ENCODE assay signal across 1 cellular context in genomic region chr20:41044409-41045062, GRCh38.
TF ChIP-seq lines count a peak whose summit lies in the region.

No MANE protein-coding gene starts in this region.

TF ChIP-seq in WTC11, 78 proteins besides CTCF, POLR2A, EP300 and RAD21:
- TF ChIP-seq ESRRA (CRISPR knock-in tag; IDR thresholded peaks at IDR 0.05; ENCODE audit: borderline replicate concordance) (no peak), ZNF396 (CRISPR knock-in tag; IDR thresholded peaks at IDR 0.05; ENCODE audit: borderline replicate concordance) (no peak), IRF1 (CRISPR knock-in tag; IDR thresholded peaks at IDR 0.05) (no peak), CREB1 (CRISPR knock-in tag; IDR thresholded peaks at IDR 0.05) (no peak), ATF2 (CRISPR knock-in tag; IDR thresholded peaks at IDR 0.05; ENCODE audit: borderline replicate concordance, low read depth) (no peak), USF1 (CRISPR knock-in tag; IDR thresholded peaks at IDR 0.05) (no peak), MYBL2 (CRISPR knock-in tag; IDR thresholded peaks at IDR 0.05) (no peak), ZNF671 (CRISPR knock-in tag; IDR thresholded peaks at IDR 0.05) (no peak), RORB (CRISPR knock-in tag; IDR thresholded peaks at IDR 0.05) (no peak), ATF6 (CRISPR knock-in tag; IDR thresholded peaks at IDR 0.05) (no peak), FOXP4 (CRISPR knock-in tag; IDR thresholded peaks at IDR 0.05) (no peak), ZNF121 (CRISPR knock-in tag; IDR thresholded peaks at IDR 0.05) (no peak)
